In genomic region chr4:76430519-76431388, GRCh38 we compare ENCODE assay signal across 8 cellular contexts. TPM values are rescaled to one million over a fixed set of nuclear protein-coding genes. Genes with fewer than 3 reads are reported as not detected.
DNase-seq lines count a peak whose midpoint lies in the region; ATAC-seq and TF ChIP-seq lines count a peak whose summit lies in the region.

No MANE protein-coding gene starts in this region.

- intact Hi-C loops in CD14-positive monocyte (cut with micrococcal nuclease), result no loop called here

- no peaks in the 10 kb centered on the region for H3K27me3 ChIP-seq in effector memory CD4-positive, alpha-beta T cell (replicated peaks; ENCODE audit: control insufficient read depth, insufficient read depth, low read length, poor library complexity, severe bottlenecking)

- no peak overlapping the region for H3K4me3 ChIP-seq in effector memory CD4-positive, alpha-beta T cell (ENCODE audit: insufficient read depth, low read depth, low read length, poor library complexity, severe bottlenecking)

- H3K9me3 ChIP-seq in effector memory CD4-positive, alpha-beta T cell (ENCODE audit: control insufficient read depth, low read length), result no peaks in the 10 kb centered on the region

- ATAC-seq in memory B cell (ENCODE audit: low read depth) (peak; percentile 31), HG02571 (IDR thresholded peaks at IDR 0.05; ENCODE audit: unreplicated experiment) (no peak), GM18519 (IDR thresholded peaks at IDR 0.05; ENCODE audit: low FRiP score, unreplicated experiment) (no peak)

- no peak overlapping the region for H3K27ac ChIP-seq in effector memory CD4-positive, alpha-beta T cell (ENCODE audit: insufficient read depth, low read length, poor library complexity, severe bottlenecking)

- H3K27me3 Mint-ChIP-seq in CD14-positive monocyte (ENCODE audit: low read depth in 3 of 3) (peaks cover 6 to 21% (median 13%) of the 10 kb centered on the region in 3 donors), memory B cell (no peaks in the 10 kb centered on the region)

- H3K27ac Mint-ChIP-seq in CD14-positive monocyte (no peak overlapping the region), memory B cell (no peak overlapping the region)

- H3K4me1 ChIP-seq in effector memory CD4-positive, alpha-beta T cell (ENCODE audit: control insufficient read depth, insufficient read depth, low read length, poor library complexity, severe bottlenecking), result no peaks in the 10 kb centered on the region

- peak; percentile 70 for TF ChIP-seq CTCF in CD14-positive monocyte (IDR thresholded peaks at IDR 0.05)

- H3K4me3 Mint-ChIP-seq in CD14-positive monocyte (no peak overlapping the region), memory B cell (no peak overlapping the region)

- H3K36me3 Mint-ChIP-seq in CD14-positive monocyte (no peaks in the 10 kb centered on the region), memory B cell (no peaks in the 10 kb centered on the region)

- H3K4me1 Mint-ChIP-seq in CD14-positive monocyte (peaks cover 8% of the 10 kb centered on the region), memory B cell (peaks cover 4% of the 10 kb centered on the region)

- DNase-seq in CD14-positive monocyte (ENCODE audit: low spot score), result no peak
- DNase-seq in H4 (ENCODE audit: low spot score), result peak; percentile 41
- peak; percentile 61 for DNase-seq in NCI-H69 (lab: John Stamatoyannopoulos, UW)
- peak; percentile 3 for DNase-seq in central memory CD4-positive, alpha-beta T cell
- peak in 1 of 2 donors; percentile 3 for DNase-seq in memory B cell (ENCODE audit: low spot score in 2 of 2)
- no peak for DNase-seq in effector memory CD4-positive, alpha-beta T cell

- no peaks in the 10 kb centered on the region for H3K9me3 Mint-ChIP-seq in CD14-positive monocyte
- no peaks in the 10 kb centered on the region for H3K9me3 Mint-ChIP-seq in memory B cell

- no peaks in the 10 kb centered on the region for H3K36me3 ChIP-seq in effector memory CD4-positive, alpha-beta T cell (ENCODE audit: control insufficient read depth, insufficient read depth, low read length)

RNA-seq across cellular contexts. Expression of gene SHROOM3, which starts 4.3 kb away (rescaled TPM):
- polyA plus RNA-seq in CD14-positive monocyte, result not detected
- 2.8 and 3.4 TPM in 2 replicates for total RNA-seq in H4 (2014; rRNA removed; shearing (Covaris generic))

RNA-seq across cellular contexts. Expression of gene CCDC158, which starts 9.8 kb away (rescaled TPM):
- polyA plus RNA-seq in CD14-positive monocyte, result not detected
- not detected in 2 replicates for total RNA-seq in H4 (2014; rRNA removed; shearing (Covaris generic))

Comparison
In these comparisons a context has a peak if more than half of its experiments do, and no peak if none do; other contexts are left out.
1. DNase-seq: peak in H4 (single experiment), NCI-H69 (single experiment) and central memory CD4-positive, alpha-beta T cell (single experiment); none in CD14-positive monocyte (single experiment) and effector memory CD4-positive, alpha-beta T cell (0 of 3).